23 cellular contexts compared by ENCODE assay signal in the genomic region with DNA sequence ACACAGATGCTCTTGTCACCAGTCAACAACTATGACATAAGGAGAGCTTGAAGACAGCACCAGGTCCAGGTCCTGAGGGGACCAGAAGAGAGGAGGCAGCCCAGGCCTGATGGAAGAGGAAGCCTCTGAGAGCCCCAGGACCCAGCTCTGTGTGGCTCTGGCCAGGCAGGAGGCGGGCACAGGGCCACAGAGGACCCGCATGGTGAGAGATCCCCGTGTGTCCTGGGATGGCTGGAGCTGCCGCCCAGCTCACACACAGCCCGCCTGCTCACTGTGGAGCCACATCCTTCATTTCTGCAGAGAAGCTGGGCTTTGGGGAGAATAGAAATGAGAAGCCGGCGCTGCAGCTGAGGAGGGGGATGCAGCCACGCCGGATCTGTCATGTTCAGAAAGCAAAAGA.
"Had no signal": no experiment of that assay in that cellular context is flagged by ENCODE, and none has a peak within 500 bp of the region (broad histone marks: within the 10 kb centered on the region; RNA-seq: fewer than 3 reads in every experiment).

No MANE protein-coding gene starts in this region.

- H3K27me3 Mint-ChIP-seq: stimulated activated naive CD8-positive, alpha-beta T cell treated with anti-CD3 and anti-CD28 coated beads, Interleukin-15, Interleukin-2, amounts not matched to agents 100 ng/mL and 50 ng/mL, for 24 hours had no signal

- H3K79me2 ChIP-seq: hepatocyte, parathyroid adenoma had no signal

- H2AFZ ChIP-seq: hepatocyte, parathyroid adenoma had no signal

- H3K27ac ChIP-seq: gastroesophageal sphincter, heart left ventricle, hepatocyte, left lung, parathyroid adenoma, skin epidermis, spleen, thoracic aorta, tibial nerve, upper lobe of left lung had no signal

- H3K27me3 ChIP-seq: hepatocyte, upper lobe of left lung had no signal

- H3K4me1 Mint-ChIP-seq: natural killer cell; stimulated activated memory B cell treated with anti-CD40 and anti-IgM and Interleukin-4, amounts not matched to agents 10 μg/mL and 1 μg/mL and 100 μg/mL, for 72 hours had no signal

- H3K4me2 ChIP-seq: hepatocyte had no signal

- FAIRE-seq: urothelium cell line had no signal

- ATAC-seq: effector memory CD8-positive, alpha-beta T cell; gastroesophageal sphincter; heart left ventricle; left cardiac atrium; left lung; natural killer cell; right cardiac atrium; stimulated activated memory B cell treated with anti-CD40 and anti-IgM and Interleukin-4, amounts not matched to agents 10 μg/mL and 1 μg/mL and 100 μg/mL, for 72 hours had no signal

- H3K27ac Mint-ChIP-seq: effector memory CD8-positive, alpha-beta T cell; natural killer cell; progenitor cell of endocrine pancreas; stimulated activated memory B cell treated with anti-CD40 and anti-IgM and Interleukin-4, amounts not matched to agents 10 μg/mL and 1 μg/mL and 100 μg/mL, for 72 hours; stimulated activated naive CD8-positive, alpha-beta T cell treated with anti-CD3 and anti-CD28 coated beads, Interleukin-15, Interleukin-2, amounts not matched to agents 100 ng/mL and 50 ng/mL, for 24 hours had no signal

- H3K9me3 ChIP-seq: gastroesophageal sphincter, heart left ventricle, left lung, spleen, thoracic aorta, tibial nerve, upper lobe of left lung had no signal

- H3K9ac ChIP-seq: parathyroid adenoma had no signal

- H3K4me3 Mint-ChIP-seq: effector memory CD8-positive, alpha-beta T cell; natural killer cell; neural crest cell; stimulated activated memory B cell treated with anti-CD40 and anti-IgM and Interleukin-4, amounts not matched to agents 10 μg/mL and 1 μg/mL and 100 μg/mL, for 72 hours; stimulated activated naive CD8-positive, alpha-beta T cell treated with anti-CD3 and anti-CD28 coated beads, Interleukin-15, Interleukin-2, amounts not matched to agents 100 ng/mL and 50 ng/mL, for 24 hours had no signal

- H3K4me3 ChIP-seq: gastroesophageal sphincter, heart left ventricle, hepatocyte, left lung, skin epidermis, spleen, thoracic aorta, tibial nerve, upper lobe of left lung had no signal

- H3K4me1 ChIP-seq: heart left ventricle, left lung, spleen, tibial nerve had no signal

- H3K36me3 ChIP-seq: gastroesophageal sphincter, heart left ventricle, left lung, spleen, thoracic aorta, tibial nerve, upper lobe of left lung had no signal

- H3K36me3 Mint-ChIP-seq: natural killer cell; stimulated activated memory B cell treated with anti-CD40 and anti-IgM and Interleukin-4, amounts not matched to agents 10 μg/mL and 1 μg/mL and 100 μg/mL, for 72 hours had no signal

- DNase-seq: cortex of kidney; effector memory CD8-positive, alpha-beta T cell; foreskin fibroblast; heart left ventricle; left cardiac atrium; left lung; mesendoderm; natural killer cell; right cardiac atrium; spleen; stimulated activated CD4-positive, alpha-beta T cell treated with anti-CD3 and anti-CD28 coated beads, Interleukin-4, amount 100 ng/mL, for 4 hours had no signal

- H3K9me3 Mint-ChIP-seq: effector memory CD8-positive, alpha-beta T cell; natural killer cell; neural crest cell; stimulated activated memory B cell treated with anti-CD40 and anti-IgM and Interleukin-4, amounts not matched to agents 10 μg/mL and 1 μg/mL and 100 μg/mL, for 72 hours; stimulated activated naive CD8-positive, alpha-beta T cell treated with anti-CD3 and anti-CD28 coated beads, Interleukin-15, Interleukin-2, amounts not matched to agents 100 ng/mL and 50 ng/mL, for 24 hours had no signal
